In the genomic region with DNA sequence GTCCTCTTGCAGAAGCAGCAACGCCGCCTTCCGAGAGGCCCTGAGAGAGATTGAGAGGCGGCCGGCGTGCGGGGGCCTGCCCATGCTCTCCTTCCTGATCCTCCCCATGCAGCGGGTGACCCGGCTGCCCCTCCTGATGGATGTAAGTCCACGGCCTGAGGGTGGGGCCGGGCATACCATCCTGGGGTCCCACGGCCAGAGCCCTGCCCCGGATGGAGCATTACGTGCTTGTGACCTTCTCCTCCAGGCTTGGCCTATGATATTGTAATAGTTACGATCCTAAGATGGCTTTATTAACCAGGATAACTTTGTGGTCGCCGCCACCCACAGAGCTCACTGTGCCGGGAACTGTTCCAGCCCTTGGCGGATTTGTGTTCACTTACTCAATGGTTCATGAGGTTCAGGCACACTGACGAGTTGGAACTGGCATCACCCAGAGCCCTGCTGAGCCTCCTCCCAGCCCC, we compare ENCODE assay signal across 15 cellular contexts. TPM values are rescaled to one million over a fixed set of nuclear protein-coding genes. Genes with fewer than 3 reads are reported as not detected.
DNase-seq lines count a peak whose midpoint lies in the region; FAIRE-seq and TF ChIP-seq lines count a peak whose summit lies in the region.
"Had no signal": no experiment of that assay in that cellular context is flagged by ENCODE, and none has a peak within 500 bp of the region (broad histone marks: within the 10 kb centered on the region; RNA-seq: fewer than 3 reads in every experiment).

No MANE protein-coding gene starts in this region.

- no peak for TF ChIP-seq CTCF in RWPE1 (conservative IDR thresholded peaks at IDR 0.05; ENCODE audit: low read depth)
- no peak for TF ChIP-seq CTCF in esophagus squamous epithelium (IDR thresholded peaks at IDR 0.05)
- TF ChIP-seq CTCF in retinal pigment epithelial cell (conservative IDR thresholded peaks at IDR 0.05; ENCODE audit: low read depth, low read length): no peak
- no peak for TF ChIP-seq CTCF in tibial artery (IDR thresholded peaks at IDR 0.05)
- no peak for TF ChIP-seq CTCF in D721Med (IDR thresholded peaks at IDR 0.05; ENCODE audit: insufficient read depth, missing control alignments)

- TF ChIP-seq POLR2A in esophagus squamous epithelium (IDR thresholded peaks at IDR 0.05): no peak

- peak overlapping the region; percentile 95 for H3K27ac ChIP-seq in RWPE1
- H3K27ac ChIP-seq in esophagus squamous epithelium: peak overlapping the region in 3 of 4 donors; percentile 16 to 66 (median 64)
- no peak overlapping the region for H3K27ac ChIP-seq in tibial artery
- H3K27ac ChIP-seq in effector memory CD4-positive, alpha-beta T cell (ENCODE audit: insufficient read depth, low read length, poor library complexity, severe bottlenecking): no peak overlapping the region
- H3K27ac ChIP-seq: parathyroid adenoma had no signal

- intact Hi-C loops in esophagus squamous epithelium (cut with DNase I) (no loop called here), tibial artery (cut with DNase I; ENCODE audit: low total_unique reads) (loop anchor here (10.0 kb wide), 1 partner anchor 241 kb away; no protein-coding TSS in a partner anchor)

- H3K36me3 ChIP-seq in esophagus squamous epithelium (peaks cover 0 to 22% (median 0%) of the 10 kb centered on the region in 3 donors), tibial artery (no peaks in the 10 kb centered on the region)
- no peaks in the 10 kb centered on the region for H3K36me3 ChIP-seq in effector memory CD4-positive, alpha-beta T cell (ENCODE audit: control insufficient read depth, insufficient read depth, low read length)
- H3K36me3 ChIP-seq: breast epithelium had no signal

- H3K27me3 ChIP-seq in esophagus squamous epithelium (peaks cover 0 to 9% (median 0%) of the 10 kb centered on the region in 4 donors), tibial artery (peaks cover 0 to 89% of the 10 kb centered on the region in 2 donors)
- no peaks in the 10 kb centered on the region for H3K27me3 ChIP-seq in effector memory CD4-positive, alpha-beta T cell (replicated peaks; ENCODE audit: control insufficient read depth, insufficient read depth, low read length, poor library complexity, severe bottlenecking)
- H3K27me3 ChIP-seq: breast epithelium had no signal

- H3K4me3 ChIP-seq in esophagus squamous epithelium: no peak overlapping the region
- H3K4me3 ChIP-seq in retinal pigment epithelial cell (ENCODE audit: low read length): no peak overlapping the region
- H3K4me3 ChIP-seq in tibial artery: no peak overlapping the region
- no peak overlapping the region for H3K4me3 ChIP-seq in effector memory CD4-positive, alpha-beta T cell (ENCODE audit: insufficient read depth, low read depth, low read length, poor library complexity, severe bottlenecking)

- 31 to 45% methylated on average over 3 to 6 of the region's 20 CpGs for WGBS in esophagus squamous epithelium, 2 donors

- POLR2A ChIA-PET in RWPE1 (lab: Yijun Ruan, JAX; ENCODE audit: low non-redundant PET): no interaction called here

- CTCF ChIA-PET in RWPE1 (lab: Yijun Ruan, JAX): interaction anchor here (0.6 to 3.8 kb wide), 6 partner anchors 8 to 1218 kb away, joined by 3 to 106 read pairs (median 4); a partner anchor contains a TSS

- DNase-seq in EL (peak; percentile 81), RWPE1 (ENCODE audit: low spot score) (peak; percentile 85), esophagus squamous epithelium (lab: John Stamatoyannopoulos, UW) (no peak), retinal pigment epithelial cell (ENCODE audit: low read depth) (peak; percentile 71), iPS-NIHi7 (ENCODE audit: extremely low spot score) (no peak), tibial artery (no peak), D721Med (ENCODE audit: insufficient read length, low spot score) (no peak)
- no peak for DNase-seq in effector memory CD4-positive, alpha-beta T cell
- DNase-seq: Caco-2, foreskin melanocyte, left ventricle myocardium superior, OCI-M1 had no signal

- no peaks in the 10 kb centered on the region for H3K9me3 ChIP-seq in esophagus squamous epithelium
- no peaks in the 10 kb centered on the region for H3K9me3 ChIP-seq in tibial artery
- H3K9me3 ChIP-seq in effector memory CD4-positive, alpha-beta T cell (ENCODE audit: control insufficient read depth, low read length): no peaks in the 10 kb centered on the region
- H3K9me3 ChIP-seq: breast epithelium, Caco-2 had no signal

- peaks cover 26 to 61% (median 38%) of the 10 kb centered on the region in 3 donors for H3K4me1 ChIP-seq in esophagus squamous epithelium
- H3K4me1 ChIP-seq in tibial artery: peaks cover 0 to 6% (median 4%) of the 10 kb centered on the region in 4 donors
- no peaks in the 10 kb centered on the region for H3K4me1 ChIP-seq in effector memory CD4-positive, alpha-beta T cell (ENCODE audit: control insufficient read depth, insufficient read depth, low read length, poor library complexity, severe bottlenecking)
- H3K4me1 ChIP-seq: breast epithelium, parathyroid adenoma had no signal

- no peak for FAIRE-seq in D721Med (lab: Jason Lieb, UNC)
- FAIRE-seq: HepG2 had no signal

RNA-seq across cellular contexts. Expression of a gene that starts 18.9 kb away (rescaled TPM):
- 10 to 100 TPM in 3 of 4 donors, 1 to 10 TPM in 1; 8.4 to 24.6 (median 22.4) TPM for total RNA-seq in esophagus squamous epithelium

Comparison
In these comparisons a context has a peak if more than half of its experiments do, and no peak if none do; other contexts are left out.
1. DNase-seq: peak in EL (single experiment), RWPE1 (single experiment) and retinal pigment epithelial cell (single experiment); none in esophagus squamous epithelium (single experiment), iPS-NIHi7 (single experiment), tibial artery (0 of 2), D721Med (single experiment) and effector memory CD4-positive, alpha-beta T cell (0 of 3).
2. H3K27ac ChIP-seq: peak in RWPE1 (single experiment) and esophagus squamous epithelium (3 of 4); none in tibial artery (0 of 2) and effector memory CD4-positive, alpha-beta T cell (single experiment).